ENCODE assay signal across 9 cellular contexts in genomic region chr12:44847888-44848770, GRCh38. TPM values are rescaled to one million over a fixed set of nuclear protein-coding genes. Genes with fewer than 3 reads are reported as not detected.
DNase-seq lines count a peak whose midpoint lies in the region; ATAC-seq and TF ChIP-seq lines count a peak whose summit lies in the region.
"Had no signal": no experiment of that assay in that cellular context is flagged by ENCODE, and none has a peak within 500 bp of the region (broad histone marks: within the 10 kb centered on the region; RNA-seq: fewer than 3 reads in every experiment).

No MANE protein-coding gene starts in this region.

- no peak overlapping the region for H3K4me3 ChIP-seq in esophagus squamous epithelium

- peaks cover 0 to 10% (median 0%) of the 10 kb centered on the region in 3 donors for H3K4me1 ChIP-seq in esophagus squamous epithelium

- no peaks in the 10 kb centered on the region for H3K9me3 ChIP-seq in esophagus squamous epithelium

- no peaks in the 10 kb centered on the region for H3K36me3 ChIP-seq in esophagus squamous epithelium

- DNase-seq in activated T-cell treated with anti-CD3 and anti-CD28 coated beads for 1 hour (ENCODE audit: low read depth): peak; percentile 48
- DNase-seq in stimulated activated CD4-positive, alpha-beta T cell treated with anti-CD3 and anti-CD28 coated beads, Interleukin-4, amount 100 ng/mL, for 4 hours: peak; percentile 19 to 73
- no peak for DNase-seq in left ventricle myocardium superior
- no peak for DNase-seq in esophagus squamous epithelium (lab: John Stamatoyannopoulos, UW)
- no peak for DNase-seq in sciatic nerve (ENCODE audit: low spot score)
- DNase-seq in NCI-H1105 treated with DMSO at 0.1 percent for 48 hours (lab: John Stamatoyannopoulos, UW): no peak

- no peaks in the 10 kb centered on the region for H3K27me3 ChIP-seq in esophagus squamous epithelium

- peak overlapping the region in 1 of 4 donors; percentile 19 for H3K27ac ChIP-seq in esophagus squamous epithelium

- intact Hi-C loops in left ventricle myocardium superior (cut with micrococcal nuclease) (no loop called here), esophagus squamous epithelium (cut with DNase I) (no loop called here), sciatic nerve (cut with DNase I) (no loop called here)

- no peak for TF ChIP-seq CTCF in esophagus squamous epithelium (IDR thresholded peaks at IDR 0.05)

- WGBS in esophagus squamous epithelium, 2 donors: 53 to 85% methylated on average over 5 to 6 of the region's 6 CpGs

- no peak for TF ChIP-seq POLR2A in esophagus squamous epithelium (IDR thresholded peaks at IDR 0.05)

- ATAC-seq in GM19455 (IDR thresholded peaks at IDR 0.05; ENCODE audit: unreplicated experiment) (peak; percentile 90), HG03354 (IDR thresholded peaks at IDR 0.05; ENCODE audit: poor library complexity, severe bottlenecking, unreplicated experiment) (peak; percentile 89), left ventricle myocardium superior (no peak), sciatic nerve (no peak)
- ATAC-seq: Panc1 had no signal

RNA-seq across cellular contexts. Expression of gene NELL2, which starts 28.0 kb away (rescaled TPM):
- total RNA-seq in left ventricle myocardium superior: 0.50 TPM
- total RNA-seq in esophagus squamous epithelium: 10 to 100 TPM in 1 of 4 donors, 1 to 10 TPM in 1, under 1 TPM in 2; 0.23 to 11.4 (median 1.7) TPM
- total RNA-seq in sciatic nerve: 2.4 TPM

Comparison
In these comparisons a context has a peak if more than half of its experiments do, and no peak if none do; other contexts are left out.
1. ATAC-seq: peak in GM19455 (single experiment) and HG03354 (single experiment); none in left ventricle myocardium superior (single experiment) and sciatic nerve (single experiment).
2. DNase-seq: peak in activated T-cell treated with anti-CD3 and anti-CD28 coated beads for 1 hour (single experiment) and stimulated activated CD4-positive, alpha-beta T cell treated with anti-CD3 and anti-CD28 coated beads, Interleukin-4, amount 100 ng/mL, for 4 hours (2 of 2); none in left ventricle myocardium superior (single experiment), esophagus squamous epithelium (single experiment), sciatic nerve (single experiment) and NCI-H1105 treated with DMSO at 0.1 percent for 48 hours (single experiment).